ENCODE assay signal across 22 cellular contexts in genomic region chr10:49033939-49034338, GRCh38.
"Had no signal": no experiment of that assay in that cellular context is flagged by ENCODE, and none has a peak within 500 bp of the region (broad histone marks: within the 10 kb centered on the region; RNA-seq: fewer than 3 reads in every experiment).

No MANE protein-coding gene starts in this region.

- H3K9ac ChIP-seq: SK-N-SH had no signal

- ATAC-seq: Panc1, PC-3, T-cell had no signal

- H3K4me2 ChIP-seq: SK-N-SH had no signal

- DNase-seq: Karpas-422, KG1, MM.1S, NCI-H1092 treated with DMSO at 0.1 percent for 48 hours, NCI-H1436, NCI-H187, NCI-H2029, NCI-H2081 treated with DMSO at 0.1 percent for 48 hours, NCI-H2171, NCI-H226, NCI-H446, NCI-H510A, NCI-H524 treated with DMSO at 0.1 percent for 48 hours, NCI-H69, NCI-H774, PC-3, SHP77, SK-N-SH, SW 1271, T-cell had no signal

- H3K27ac ChIP-seq: RWPE1 had no signal

- H3K9me3 ChIP-seq: SK-N-SH had no signal
